Comparison of ENCODE assay signal across 8 cellular contexts in genomic region chr10:13346280-13346819, GRCh38. TPM values are rescaled to one million over a fixed set of nuclear protein-coding genes. Genes with fewer than 3 reads are reported as not detected.
DNase-seq lines count a peak whose midpoint lies in the region; ATAC-seq, FAIRE-seq and TF ChIP-seq lines count a peak whose summit lies in the region.

No MANE protein-coding gene starts in this region.

- H3K9ac ChIP-seq in HUES48 (ENCODE audit: low read depth, low read length): peak overlapping the region; percentile 88
- H3K9ac ChIP-seq in HepG2 (ENCODE audit: insufficient read depth, low read depth, low read length): peak overlapping the region; percentile 90

- no peaks in the 10 kb centered on the region for H4K20me1 ChIP-seq in HepG2 (ENCODE audit: insufficient read depth, low read length)

- intact Hi-C loops in body of pancreas (cut with DNase I) (no loop called here), HepG2 (cut with micrococcal nuclease; ENCODE audit: unreplicated experiment) (loop anchor here (5.0 kb wide), 1 partner anchor 44 kb away; the partner anchor contains the start of gene PHYH)

- H3K4me1 ChIP-seq in HUES48 (ENCODE audit: control insufficient read depth, insufficient read depth, low read length) (peaks cover 34% of the 10 kb centered on the region), body of pancreas (peaks cover 22% of the 10 kb centered on the region), HepG2 (ENCODE audit: insufficient read depth, low read length) (peaks cover 32% of the 10 kb centered on the region), thoracic aorta (ENCODE audit: control insufficient read depth in 1 of 2, low read depth in 2 of 2) (peaks cover 14 to 36% of the 10 kb centered on the region in 2 donors)

- TF ChIP-seq EP300 in HepG2 (IDR thresholded peaks at IDR 0.05; ENCODE audit: low read depth in 2 of 2, low read length in 2 of 2) (no peak), HepG2 (CRISPR knock-in tag; IDR thresholded peaks at IDR 0.05; ENCODE audit: borderline replicate concordance) (no peak)

- H2AFZ ChIP-seq in HepG2 (ENCODE audit: low read length): no peak overlapping the region

- ATAC-seq in body of pancreas (no peak), HepG2 (no peak), thoracic aorta (ENCODE audit: insufficient number of reproducible peaks, low FRiP score, low read depth) (no peak), GM18520 (IDR thresholded peaks at IDR 0.05; ENCODE audit: unreplicated experiment) (no peak), GM19463 (IDR thresholded peaks at IDR 0.05; ENCODE audit: unreplicated experiment) (no peak), HG02970 (IDR thresholded peaks at IDR 0.05; ENCODE audit: low FRiP score, unreplicated experiment) (no peak)

- peak; percentile 56 for DNase-seq in AG20443 (ENCODE audit: low spot score)
- peak in 2 of 4 donors; percentile 6 to 19 for DNase-seq in body of pancreas
- DNase-seq in HepG2 (ENCODE audit: low spot score): no peak
- DNase-seq in thoracic aorta (ENCODE audit: low spot score): no peak

- no peak for FAIRE-seq in HepG2 (lab: Jason Lieb, UNC)

- TF ChIP-seq CTCF in body of pancreas (IDR thresholded peaks at IDR 0.05): no peak
- TF ChIP-seq CTCF in HepG2 (CRISPR knock-in tag; IDR thresholded peaks at IDR 0.05): no peak
- TF ChIP-seq CTCF in thoracic aorta (IDR thresholded peaks at IDR 0.05): no peak

- H3K27ac ChIP-seq in HUES48 (ENCODE audit: low read depth, low read length) (peak overlapping the region; percentile 100), body of pancreas (peak overlapping the region in 3 of 4 donors; percentile 85 to 98 (median 97)), HepG2 (ENCODE audit: extremely low read length, insufficient read depth, low read length) (peak overlapping the region; percentile 76), thoracic aorta (peak overlapping the region; percentile 92 to 93)

- H3K79me2 ChIP-seq in HepG2 (ENCODE audit: insufficient read depth, low read length): peaks cover 41% of the 10 kb centered on the region

- 8 to 11% methylated on average over 17 of the region's 17 CpGs for WGBS in body of pancreas, 2 donors
- WGBS in HepG2 (ENCODE audit: low lambda C conversion rate): 49% methylated on average over 17 of the region's 17 CpGs

- no peak for TF ChIP-seq RAD21 in HepG2 (CRISPR knock-in tag; IDR thresholded peaks at IDR 0.05)

- H3K36me3 ChIP-seq in HUES48 (ENCODE audit: control insufficient read depth, insufficient read depth, low read length) (peaks cover 31% of the 10 kb centered on the region), body of pancreas (replicated peaks in 1 of 2; ENCODE audit: insufficient read depth in 1 of 2, low read depth in 2 of 2) (no peaks in the 10 kb centered on the region), HepG2 (replicated peaks in 1 of 2; ENCODE audit: control insufficient read depth in 1 of 2, insufficient read depth in 2 of 2, low read length in 2 of 2) (peaks cover 0 to 12% of the 10 kb centered on the region in 2 experiments; a peak in 1 of 5 replicates), thoracic aorta (no peaks in the 10 kb centered on the region)

- no peaks in the 10 kb centered on the region for H3K27me3 ChIP-seq in HUES48 (ENCODE audit: control insufficient read depth, insufficient read depth, low read length)
- H3K27me3 ChIP-seq in body of pancreas: no peaks in the 10 kb centered on the region
- no peaks in the 10 kb centered on the region for H3K27me3 ChIP-seq in HepG2 (ENCODE audit: control insufficient read depth in 1 of 2, insufficient read depth in 2 of 2, low read length in 2 of 2)
- no peaks in the 10 kb centered on the region for H3K27me3 ChIP-seq in thoracic aorta (replicated peaks; ENCODE audit: insufficient read depth)

- no peak for TF ChIP-seq POLR2A in body of pancreas (IDR thresholded peaks at IDR 0.05)
- no peak for TF ChIP-seq POLR2A in HepG2 (IDR thresholded peaks at IDR 0.05; ENCODE audit: insufficient read depth in 1 of 2, low read depth in 2 of 2, low read length in 2 of 2)

- H3K4me3 ChIP-seq in HUES48 (ENCODE audit: low read depth, low read length): peak overlapping the region; percentile 75
- peak overlapping the region; percentile 34 to 82 for H3K4me3 ChIP-seq in body of pancreas
- peak overlapping the region; percentile 79 to 96 (median 86) for H3K4me3 ChIP-seq in HepG2 (replicated peaks in 1 of 3; ENCODE audit: insufficient read depth in 1 of 3, low read depth in 2 of 3, low read length in 3 of 3)
- H3K4me3 ChIP-seq in thoracic aorta: peak overlapping the region; percentile 96

- peak overlapping the region; percentile 80 for H3K4me2 ChIP-seq in HepG2 (ENCODE audit: low read depth, low read length)

- TSS peak; percentile 70 for BruUV-seq in HepG2 (replicated peaks; lab: Mats Ljungman, UMichigan)

- in situ Hi-C loops in HepG2 (cut with HindIII; ENCODE audit: extremely low pct_ligation_motif_present, low pct_unique_long_range_greater_than_20kb): no loop called here

- CTCF ChIA-PET in HepG2 (lab: Yijun Ruan, JAX; ENCODE audit: low intra/inter-chr PET ratio, low total read pairs): no interaction called here

- H3K9me3 ChIP-seq in HUES48 (ENCODE audit: control insufficient read depth, insufficient read depth, low read length): no peaks in the 10 kb centered on the region
- H3K9me3 ChIP-seq in body of pancreas: no peaks in the 10 kb centered on the region
- no peaks in the 10 kb centered on the region for H3K9me3 ChIP-seq in HepG2 (ENCODE audit: low read length)
- H3K9me3 ChIP-seq in thoracic aorta: no peaks in the 10 kb centered on the region

- POLR2A ChIA-PET in HepG2 (lab: Yijun Ruan, JAX): no interaction called here

TF ChIP-seq in HepG2, 621 proteins besides CTCF, POLR2A, EP300 and RAD21 (continues in another document):
- no peak for TF ChIP-seq THAP11 (CRISPR knock-in tag; IDR thresholded peaks at IDR 0.05)

RNA-seq across cellular contexts. Expression of gene SEPHS1, which starts 1.7 kb away (rescaled TPM):
- total RNA-seq in body of pancreas: 10 to 100 TPM; 17.6 to 21.8 TPM
- total RNA-seq in HepG2 (2016; rRNA removed; fragmentation: Illumina TruSeq; extraction: Trizol): 61.5 and 76.0 TPM in 2 replicates
- 81.7 and 82.0 TPM in 2 replicates for total RNA-seq in HepG2 (2016; cell fraction: cytosol; rRNA removed; fragmentation: Illumina TruSeq; extraction: Trizol; ENCODE audit: low read depth)
- 64.7 and 68.6 TPM in 2 replicates for total RNA-seq in HepG2 (2016; cell fraction: insoluble cytoplasmic fraction; rRNA removed; fragmentation: Illumina TruSeq; extraction: Trizol)
- total RNA-seq in HepG2 (2016; cell fraction: membrane; rRNA removed; fragmentation: Illumina TruSeq; extraction: Trizol): 145 and 152 TPM in 2 replicates
- 26.6 and 33.5 TPM in 2 replicates for total RNA-seq in HepG2 (2016; cell fraction: nucleus; rRNA removed; fragmentation: Illumina TruSeq; extraction: Trizol)
- 52.3 and 57.8 TPM in 2 replicates for polyA plus RNA-seq in HepG2 (2011; rRNA removed)
- polyA plus RNA-seq in HepG2 (2011; cell fraction: cytosol; rRNA removed): 37.6 and 45.1 TPM in 2 replicates
- 19.5 and 19.9 TPM in 2 replicates for polyA plus RNA-seq in HepG2 (2011; cell fraction: nucleus; rRNA removed)
- polyA plus RNA-seq in HepG2 (2012): 32.9 and 36.4 TPM in 2 replicates
- polyA plus RNA-seq in HepG2 (2016; cell fraction: cytosol; fragmentation: Illumina TruSeq; extraction: Trizol; ENCODE audit: low read depth): 167 and 171 TPM in 2 replicates
- 95.6 and 112 TPM in 2 replicates for polyA plus RNA-seq in HepG2 (2016; cell fraction: insoluble cytoplasmic fraction; fragmentation: Illumina TruSeq; extraction: Trizol; ENCODE audit: low read depth)
- polyA plus RNA-seq in HepG2 (2016; cell fraction: membrane; fragmentation: Illumina TruSeq; extraction: Trizol; ENCODE audit: low read depth): 189 and 199 TPM in 2 replicates
- 67.4 and 69.2 TPM in 2 replicates for polyA plus RNA-seq in HepG2 (2016; cell fraction: nucleus; fragmentation: Illumina TruSeq; extraction: Trizol; ENCODE audit: insufficient read depth, low read depth)
- polyA minus RNA-seq in HepG2 (2011; rRNA and poly(A)+ RNA removed; ENCODE audit: low replicate concordance): 44.9 and 79.2 TPM in 2 replicates
- 26.9 and 32.6 TPM in 2 replicates for polyA minus RNA-seq in HepG2 (2011; cell fraction: cytosol; rRNA and poly(A)+ RNA removed)
- 18.8 and 19.8 TPM in 2 replicates for polyA minus RNA-seq in HepG2 (2011; cell fraction: nucleus; rRNA and poly(A)+ RNA removed)
- total RNA-seq in thoracic aorta: 10 to 100 TPM; 24.8 to 68.6 TPM

RNA-seq across cellular contexts. Expression of gene PHYH, which starts 46.5 kb away (rescaled TPM):
- total RNA-seq in body of pancreas (10 to 100 TPM; 22.1 to 23.4 TPM), HepG2 (2016; rRNA removed; fragmentation: Illumina TruSeq; extraction: Trizol) (34.5 and 47.9 TPM in 2 replicates), thoracic aorta (10 to 100 TPM; 23.8 to 27.1 TPM)
- total RNA-seq in HepG2 (2016; cell fraction: cytosol; rRNA removed; fragmentation: Illumina TruSeq; extraction: Trizol; ENCODE audit: low read depth): 17.6 and 21.7 TPM in 2 replicates
- total RNA-seq in HepG2 (2016; cell fraction: insoluble cytoplasmic fraction; rRNA removed; fragmentation: Illumina TruSeq; extraction: Trizol): 36.1 and 49.8 TPM in 2 replicates
- 20.3 and 22.2 TPM in 2 replicates for total RNA-seq in HepG2 (2016; cell fraction: membrane; rRNA removed; fragmentation: Illumina TruSeq; extraction: Trizol)
- total RNA-seq in HepG2 (2016; cell fraction: nucleus; rRNA removed; fragmentation: Illumina TruSeq; extraction: Trizol): 18.4 and 18.8 TPM in 2 replicates
- polyA plus RNA-seq in HepG2 (2011; rRNA removed): 27.2 and 37.4 TPM in 2 replicates
- 27.7 and 38.9 TPM in 2 replicates for polyA plus RNA-seq in HepG2 (2011; cell fraction: cytosol; rRNA removed)
- polyA plus RNA-seq in HepG2 (2011; cell fraction: nucleus; rRNA removed): 12.7 and 24.3 TPM in 2 replicates
- 47.7 and 75.4 TPM in 2 replicates for polyA plus RNA-seq in HepG2 (2012)
- polyA plus RNA-seq in HepG2 (2016; cell fraction: cytosol; fragmentation: Illumina TruSeq; extraction: Trizol; ENCODE audit: low read depth): 14.6 and 17.7 TPM in 2 replicates
- 78.2 and 81.4 TPM in 2 replicates for polyA plus RNA-seq in HepG2 (2016; cell fraction: insoluble cytoplasmic fraction; fragmentation: Illumina TruSeq; extraction: Trizol; ENCODE audit: low read depth)
- 22.5 and 25.2 TPM in 2 replicates for polyA plus RNA-seq in HepG2 (2016; cell fraction: membrane; fragmentation: Illumina TruSeq; extraction: Trizol; ENCODE audit: low read depth)
- 38.1 and 38.4 TPM in 2 replicates for polyA plus RNA-seq in HepG2 (2016; cell fraction: nucleus; fragmentation: Illumina TruSeq; extraction: Trizol; ENCODE audit: insufficient read depth, low read depth)
- polyA minus RNA-seq in HepG2 (2011; rRNA and poly(A)+ RNA removed; ENCODE audit: low replicate concordance): 7.2 and 13.5 TPM in 2 replicates
- 9.4 and 13.2 TPM in 2 replicates for polyA minus RNA-seq in HepG2 (2011; cell fraction: cytosol; rRNA and poly(A)+ RNA removed)
- 12.2 and 17.8 TPM in 2 replicates for polyA minus RNA-seq in HepG2 (2011; cell fraction: nucleus; rRNA and poly(A)+ RNA removed)
